ENCODE assay signal across 1 cellular context in the genomic region with DNA sequence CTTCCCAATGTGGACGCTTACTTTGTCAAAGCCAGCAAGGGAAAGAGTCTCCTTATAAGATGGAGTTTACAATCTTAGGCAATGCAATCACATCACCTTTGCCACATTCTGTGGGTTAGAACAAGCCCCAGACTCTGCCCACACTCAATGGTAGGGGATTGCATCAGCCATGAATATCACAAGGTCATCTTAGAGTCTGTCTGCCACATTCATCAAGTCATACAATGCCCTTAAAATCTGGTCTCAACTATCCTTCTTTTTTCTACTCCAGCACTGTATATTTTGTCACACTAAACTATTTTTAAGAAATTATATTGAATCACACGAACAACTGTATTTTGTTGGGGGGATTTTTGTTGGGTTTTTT.
TF ChIP-seq lines count a peak whose summit lies in the region.
"Not testable (repeated sequence)": the region's sequence is repeated elsewhere in the genome, so short reads cannot be mapped to it uniquely, and the experiment has no call there.

No MANE protein-coding gene starts in this region.

TF ChIP-seq in K562, 482 proteins besides CTCF, POLR2A, EP300 and RAD21:
- not testable (repeated sequence) for TF ChIP-seq CEBPG, NR2C2 (CRISPR knock-in tag; IDR thresholded peaks at IDR 0.05)
- peak in 1 of 2 experiments; percentile 53; a peak in 1 of 4 replicates for TF ChIP-seq CEBPG (tag; conservative IDR thresholded peaks at IDR 0.05 in 1 of 2, IDR thresholded peaks at IDR 0.05 in 1 of 2)
- TF ChIP-seq NR2C2 (tag; IDR thresholded peaks at IDR 0.05): peak; percentile 47; the same call in 1 of the 2 replicates
